ENCODE assay signal across 8 cellular contexts in genomic region chr1:248824701-248825100, GRCh38. TPM values are rescaled to one million over a fixed set of nuclear protein-coding genes. Genes with fewer than 3 reads are reported as not detected.
DNase-seq lines count a peak whose midpoint lies in the region; ATAC-seq and TF ChIP-seq lines count a peak whose summit lies in the region.

No MANE protein-coding gene starts in this region.

- peak overlapping the region; percentile 86 for H3K4me2 ChIP-seq in smooth muscle cell

- no peak overlapping the region for H2AFZ ChIP-seq in smooth muscle cell (ENCODE audit: low read depth)

- peaks cover 24% of the 10 kb centered on the region for H3K36me3 Mint-ChIP-seq in activated T-cell treated with anti-CD3 and anti-CD28 coated beads, Interleukin-2, amount 50 U/mL, for 4 hours (ENCODE audit: insufficient read depth)

- no peaks in the 10 kb centered on the region for H3K27me3 Mint-ChIP-seq in activated T-cell treated with anti-CD3 and anti-CD28 coated beads, Interleukin-2, amount 50 U/mL, for 4 hours (ENCODE audit: low read depth)

- WGBS in smooth muscle cell (ENCODE audit: low lambda C conversion rate): 93% methylated on average over 3 of the region's 3 CpGs

- H3K4me3 Mint-ChIP-seq in activated T-cell treated with anti-CD3 and anti-CD28 coated beads, Interleukin-2, amount 50 U/mL, for 4 hours: peak overlapping the region; percentile 96

- peaks cover 67% of the 10 kb centered on the region for H3K4me1 Mint-ChIP-seq in activated T-cell treated with anti-CD3 and anti-CD28 coated beads, Interleukin-2, amount 50 U/mL, for 4 hours (ENCODE audit: low read depth)

- peaks cover 4% of the 10 kb centered on the region for H3F3A ChIP-seq in smooth muscle cell (ENCODE audit: low read depth)

- H3K27ac ChIP-seq in HL-60 (replicated peaks) (peak overlapping the region; percentile 98), iPS-20b (ENCODE audit: low read length) (no peak overlapping the region), smooth muscle cell (ENCODE audit: low read depth) (peak overlapping the region; percentile 95)

- H3K4me1 ChIP-seq in iPS-20b (ENCODE audit: insufficient read depth, low read length) (peaks cover 6% of the 10 kb centered on the region; the same call in 1 of the 2 replicates), smooth muscle cell (ENCODE audit: low read depth) (peaks cover 19% of the 10 kb centered on the region)

- H3K27me3 ChIP-seq in HL-60 (ENCODE audit: insufficient read depth, poor library complexity, severe bottlenecking) (no peaks in the 10 kb centered on the region), iPS-20b (ENCODE audit: insufficient read depth, low read length) (no peaks in the 10 kb centered on the region), smooth muscle cell (ENCODE audit: low read depth) (no peaks in the 10 kb centered on the region)

- H4K20me1 ChIP-seq in smooth muscle cell (ENCODE audit: low read depth): peaks cover 41% of the 10 kb centered on the region

- H3K79me2 ChIP-seq in smooth muscle cell (ENCODE audit: low read depth): peaks cover 54% of the 10 kb centered on the region

- no peaks in the 10 kb centered on the region for H3K9me3 Mint-ChIP-seq in activated T-cell treated with anti-CD3 and anti-CD28 coated beads, Interleukin-2, amount 50 U/mL, for 4 hours

- no peak for ATAC-seq in activated T-cell treated with anti-CD3 and anti-CD28 coated beads, Interleukin-2, amount 50 U/mL, for 4 hours
- ATAC-seq in HG03342 (IDR thresholded peaks at IDR 0.05; ENCODE audit: unreplicated experiment): no peak

- H3K9me3 ChIP-seq in iPS-20b (ENCODE audit: insufficient read depth, low read depth, low read length) (no peaks in the 10 kb centered on the region), smooth muscle cell (replicated peaks; ENCODE audit: low read depth) (no peaks in the 10 kb centered on the region)

- H3K36me3 ChIP-seq in iPS-20b (ENCODE audit: insufficient read depth, low read depth, low read length): peaks cover 43% of the 10 kb centered on the region
- H3K36me3 ChIP-seq in smooth muscle cell (ENCODE audit: low read depth): no peaks in the 10 kb centered on the region

- H3K9ac ChIP-seq in iPS-20b (ENCODE audit: low read depth, low read length) (no peak overlapping the region), smooth muscle cell (ENCODE audit: low read depth) (peak overlapping the region; percentile 97)

- TF ChIP-seq CTCF in HL-60 (IDR thresholded peaks at IDR 0.05; ENCODE audit: insufficient read depth, low read length): no peak
- TF ChIP-seq CTCF in smooth muscle cell (IDR thresholded peaks at IDR 0.05; ENCODE audit: borderline replicate concordance, insufficient read depth, poor library complexity, severe bottlenecking): no peak
- no peak for TF ChIP-seq CTCF in GM13977 (IDR thresholded peaks at IDR 0.05; ENCODE audit: extremely low read depth, insufficient read depth, missing control alignments)

- DNase-seq in HL-60 (ENCODE audit: low read depth in 1 of 2, low spot score in 1 of 2) (no peak), smooth muscle cell (lab: John Stamatoyannopoulos, UW; ENCODE audit: unreplicated experiment) (no peak), GM13977 (ENCODE audit: low spot score) (no peak), amniotic stem cell (lab: John Stamatoyannopoulos, UW) (no peak), NCI-H345 (lab: John Stamatoyannopoulos, UW) (no peak)
- DNase-seq in activated T-cell treated with anti-CD3 and anti-CD28 coated beads, Interleukin-2, amount 50 U/mL, for 4 hours: no peak

- peak overlapping the region; percentile 94 for H3K4me3 ChIP-seq in HL-60 (replicated peaks; ENCODE audit: insufficient read depth, low read length)
- H3K4me3 ChIP-seq in iPS-20b (ENCODE audit: low read length): peak overlapping the region; percentile 96
- H3K4me3 ChIP-seq in smooth muscle cell: peak overlapping the region; percentile 78

- in situ Hi-C loops in GM13977 (cut with MboI; ENCODE audit: low pct_unique_long_range_greater_than_20kb, low sequenced_read_pairs, unreplicated experiment): no loop called here

RNA-seq across cellular contexts. Expression of gene SH3BP5L, which starts 1.0 kb away (rescaled TPM):
- total RNA-seq in activated T-cell treated with anti-CD3 and anti-CD28 coated beads, Interleukin-2, amount 50 U/mL, for 4 hours: 10 to 100 TPM; 14.9 to 16.4 (median 16.1) TPM
- 14.7 and 18.6 TPM in 2 replicates for total RNA-seq in smooth muscle cell
- 5.5 and 7.4 TPM in 2 replicates for polyA plus RNA-seq in smooth muscle cell

RNA-seq across cellular contexts. Expression of gene ZNF672, which starts 13.3 kb away (rescaled TPM):
- total RNA-seq in activated T-cell treated with anti-CD3 and anti-CD28 coated beads, Interleukin-2, amount 50 U/mL, for 4 hours: 10 to 100 TPM; 35.9 to 38.3 (median 37.2) TPM
- 22.6 and 28.7 TPM in 2 replicates for total RNA-seq in smooth muscle cell
- polyA plus RNA-seq in smooth muscle cell: 20.1 and 25.8 TPM in 2 replicates

RNA-seq across cellular contexts. Expression of gene ZNF692, which starts 34.2 kb away (rescaled TPM):
- 10 to 100 TPM; 59.8 to 72.6 (median 70.1) TPM for total RNA-seq in activated T-cell treated with anti-CD3 and anti-CD28 coated beads, Interleukin-2, amount 50 U/mL, for 4 hours
- total RNA-seq in smooth muscle cell: 10.4 and 24.8 TPM in 2 replicates
- 25.9 and 40.5 TPM in 2 replicates for polyA plus RNA-seq in smooth muscle cell
